20 cellular contexts compared by ENCODE assay signal in genomic region chr12:8827551-8828347, GRCh38. TPM values are rescaled to one million over a fixed set of nuclear protein-coding genes. Genes with fewer than 3 reads are reported as not detected.
"Had no signal": no experiment of that assay in that cellular context is flagged by ENCODE, and none has a peak within 500 bp of the region (broad histone marks: within the 10 kb centered on the region; RNA-seq: fewer than 3 reads in every experiment).

No MANE protein-coding gene starts in this region.

- H3K36me3 Mint-ChIP-seq: immature natural killer cell, natural killer cell had no signal

- H3K4me1 ChIP-seq: ascending aorta, psoas muscle, upper lobe of right lung had no signal

- H3K9me3 ChIP-seq: ascending aorta, mucosa of descending colon, sigmoid colon, upper lobe of right lung had no signal

- H3K4me3 Mint-ChIP-seq: immature natural killer cell, natural killer cell had no signal

- H3K9me3 Mint-ChIP-seq: natural killer cell had no signal

- FAIRE-seq: TTC549 had no signal

- H3K36me3 ChIP-seq: ascending aorta, sigmoid colon, upper lobe of right lung had no signal

- H3K4me3 ChIP-seq: ascending aorta, coronary artery, lung, mucosa of descending colon, psoas muscle, sigmoid colon, upper lobe of right lung had no signal

- H3K27ac Mint-ChIP-seq: immature natural killer cell, natural killer cell had no signal

- DNase-seq: activated CD4-positive, alpha-beta T cell treated with anti-CD3 and anti-CD28 coated beads, Interleukin-2, amount 50 U/mL, for 1 hour; activated CD4-positive, CD25-positive, alpha-beta regulatory T cell; activated naive CD4-positive, alpha-beta T cell; effector CD4-positive, alpha-beta T cell; immature natural killer cell; left colon; mucosa of descending colon; natural killer cell; occipital lobe; psoas muscle; sigmoid colon; stimulated activated CD4-positive, alpha-beta T cell treated with anti-CD3 and anti-CD28 coated beads, Interleukin-2, amount 100 ng/mL, for 48 hours; stimulated activated naive CD4-positive, alpha-beta T cell treated with Interleukin-2 at 50 U/mL for 16 hours; T-helper 2 cell; upper lobe of right lung had no signal

- H3K4me1 Mint-ChIP-seq: immature natural killer cell, natural killer cell had no signal

- H3K27ac ChIP-seq: ascending aorta, coronary artery, psoas muscle, sigmoid colon, upper lobe of right lung had no signal

- H3K27me3 ChIP-seq: ascending aorta, sigmoid colon had no signal

- ATAC-seq: left colon, mucosa of descending colon, natural killer cell, psoas muscle, upper lobe of right lung had no signal

RNA-seq across cellular contexts. Expression of gene A2ML1, which starts 5.3 kb away (rescaled TPM):
- total RNA-seq: ascending aorta, cardiac septum, left colon, natural killer cell, sigmoid colon, upper lobe of right lung had no signal
- polyA plus RNA-seq: immature natural killer cell had no signal
